In the genomic region with DNA sequence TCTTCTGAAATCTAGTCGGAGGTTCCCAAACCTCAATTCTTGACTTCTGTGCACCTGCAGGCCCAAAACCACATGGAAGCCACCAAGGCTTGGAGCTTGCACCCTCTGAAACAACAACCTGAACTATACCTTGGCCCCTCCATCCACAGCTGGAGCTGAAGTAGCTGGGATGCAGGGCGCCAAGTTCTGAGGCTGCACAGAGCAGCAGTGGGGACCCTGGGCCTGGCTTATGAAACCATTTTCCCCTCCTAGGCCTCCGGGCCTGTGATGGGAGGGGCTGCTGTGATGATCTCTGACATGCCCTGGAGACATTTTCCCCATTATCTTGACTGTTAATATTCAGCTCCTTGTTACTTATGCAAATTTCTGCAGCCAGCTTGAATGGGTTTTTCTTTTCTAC, we compare ENCODE assay signal across 11 cellular contexts. TPM values are rescaled to one million over a fixed set of nuclear protein-coding genes. Genes with fewer than 3 reads are reported as not detected.
"Had no signal": no experiment of that assay in that cellular context is flagged by ENCODE, and none has a peak within 500 bp of the region (broad histone marks: within the 10 kb centered on the region; RNA-seq: fewer than 3 reads in every experiment).

No MANE protein-coding gene starts in this region.

- ATAC-seq: GM23338, HepG2 had no signal

- H3K4me2 ChIP-seq: GM23338 had no signal

- H3K4me3 ChIP-seq: GM23338 had no signal

- H3K4me1 Mint-ChIP-seq: GM23338, H9, IgD-negative memory B cell had no signal

- H3K4me3 Mint-ChIP-seq: GM23338, H9, HFFc6 had no signal

- FAIRE-seq: H1, H54, HepG2 had no signal

- H3K27ac Mint-ChIP-seq: GM23338, H9, HFFc6, IgD-negative memory B cell had no signal

- H3K27ac ChIP-seq: HL-60 had no signal

- DNase-seq: H9, HCEC 1CT, HFFc6, KG1 had no signal

RNA-seq across cellular contexts. Expression of a gene that starts 38.3 kb away (rescaled TPM):
- total RNA-seq: GM23338, H1, H9, HepG2, HFFc6, HT1080 had no signal
- polyA plus RNA-seq: GM23338, H1, IgD-negative memory B cell had no signal

RNA-seq across cellular contexts. Expression of a gene that starts 56.3 kb away (rescaled TPM):
- total RNA-seq: GM23338, H1, H9, HepG2, HFFc6, HT1080 had no signal
- polyA plus RNA-seq: GM23338, H1, IgD-negative memory B cell had no signal
